Comparison of ENCODE assay signal across 1 cellular context in genomic region chr19:47020132-47020805, GRCh38.
TF ChIP-seq lines count a peak whose summit lies in the region.

No MANE protein-coding gene starts in this region.

TF ChIP-seq in IMR-90, 13 proteins besides CTCF, POLR2A, EP300 and RAD21:
- TF ChIP-seq USF2 (IDR thresholded peaks at IDR 0.05; ENCODE audit: low read depth, low read length) (no peak), RFX5 (IDR thresholded peaks at IDR 0.05; ENCODE audit: low read depth, low read length) (no peak), ELK1 (IDR thresholded peaks at IDR 0.05; ENCODE audit: borderline replicate concordance, low read depth, low read length) (no peak)
TF ChIP-seq in IMR-90: peak in this region for 0.
